Comparison of ENCODE assay signal across 1 cellular context in genomic region chr15:72117698-72118399, GRCh38.
TF ChIP-seq lines count a peak whose summit lies in the region.

A gene with protein sequence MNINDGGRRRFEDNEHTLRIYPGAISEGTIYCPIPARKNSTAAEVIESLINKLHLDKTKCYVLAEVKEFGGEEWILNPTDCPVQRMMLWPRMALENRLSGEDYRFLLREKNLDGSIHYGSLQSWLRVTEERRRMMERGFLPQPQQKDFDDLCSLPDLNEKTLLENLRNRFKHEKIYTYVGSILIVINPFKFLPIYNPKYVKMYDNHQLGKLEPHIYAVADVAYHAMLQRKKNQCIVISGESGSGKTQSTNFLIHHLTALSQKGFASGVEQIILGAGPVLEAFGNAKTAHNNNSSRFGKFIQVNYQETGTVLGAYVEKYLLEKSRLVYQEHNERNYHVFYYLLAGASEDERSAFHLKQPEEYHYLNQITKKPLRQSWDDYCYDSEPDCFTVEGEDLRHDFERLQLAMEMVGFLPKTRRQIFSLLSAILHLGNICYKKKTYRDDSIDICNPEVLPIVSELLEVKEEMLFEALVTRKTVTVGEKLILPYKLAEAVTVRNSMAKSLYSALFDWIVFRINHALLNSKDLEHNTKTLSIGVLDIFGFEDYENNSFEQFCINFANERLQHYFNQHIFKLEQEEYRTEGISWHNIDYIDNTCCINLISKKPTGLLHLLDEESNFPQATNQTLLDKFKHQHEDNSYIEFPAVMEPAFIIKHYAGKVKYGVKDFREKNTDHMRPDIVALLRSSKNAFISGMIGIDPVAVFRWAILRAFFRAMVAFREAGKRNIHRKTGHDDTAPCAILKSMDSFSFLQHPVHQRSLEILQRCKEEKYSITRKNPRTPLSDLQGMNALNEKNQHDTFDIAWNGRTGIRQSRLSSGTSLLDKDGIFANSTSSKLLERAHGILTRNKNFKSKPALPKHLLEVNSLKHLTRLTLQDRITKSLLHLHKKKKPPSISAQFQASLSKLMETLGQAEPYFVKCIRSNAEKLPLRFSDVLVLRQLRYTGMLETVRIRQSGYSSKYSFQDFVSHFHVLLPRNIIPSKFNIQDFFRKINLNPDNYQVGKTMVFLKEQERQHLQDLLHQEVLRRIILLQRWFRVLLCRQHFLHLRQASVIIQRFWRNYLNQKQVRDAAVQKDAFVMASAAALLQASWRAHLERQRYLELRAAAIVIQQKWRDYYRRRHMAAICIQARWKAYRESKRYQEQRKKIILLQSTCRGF (N-terminal part only) (minus strand): TSS chr15:72118150. CDS start chr15:72046563, 71,587 bp downstream.

TF ChIP-seq in K562, 482 proteins besides CTCF, POLR2A, EP300 and RAD21 (continued from another document and continues in another):
- peak; percentile 64; the same call in 1 of the 2 replicates for TF ChIP-seq CBX1 (IDR thresholded peaks at IDR 0.05; ENCODE audit: low read depth)
- TF ChIP-seq RBM34 (IDR thresholded peaks at IDR 0.05; ENCODE audit: borderline replicate concordance, insufficient read depth, low read length), result no peak
- TF ChIP-seq SP1 (CRISPR knock-in tag; IDR thresholded peaks at IDR 0.05), result peak; percentile 88
- no peak for TF ChIP-seq RBM14 (IDR thresholded peaks at IDR 0.05; ENCODE audit: borderline replicate concordance, insufficient read depth, low read depth, low read length)
- TF ChIP-seq BHLHE40 (IDR thresholded peaks at IDR 0.05; ENCODE audit: low read length), result peak; percentile 100
- TF ChIP-seq, protein P1, sequence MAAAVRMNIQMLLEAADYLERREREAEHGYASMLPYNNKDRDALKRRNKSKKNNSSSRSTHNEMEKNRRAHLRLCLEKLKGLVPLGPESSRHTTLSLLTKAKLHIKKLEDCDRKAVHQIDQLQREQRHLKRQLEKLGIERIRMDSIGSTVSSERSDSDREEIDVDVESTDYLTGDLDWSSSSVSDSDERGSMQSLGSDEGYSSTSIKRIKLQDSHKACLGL (CRISPR knock-in tag; IDR thresholded peaks at IDR 0.05; ENCODE audit: borderline replicate concordance, poor library complexity, severe bottlenecking), result no peak
- TF ChIP-seq ZEB2 (IDR thresholded peaks at IDR 0.05), result no peak
- no peak for TF ChIP-seq BDP1 (IDR thresholded peaks at IDR 0.05; ENCODE audit: insufficient read depth, insufficient read length)
- TF ChIP-seq, protein P2, sequence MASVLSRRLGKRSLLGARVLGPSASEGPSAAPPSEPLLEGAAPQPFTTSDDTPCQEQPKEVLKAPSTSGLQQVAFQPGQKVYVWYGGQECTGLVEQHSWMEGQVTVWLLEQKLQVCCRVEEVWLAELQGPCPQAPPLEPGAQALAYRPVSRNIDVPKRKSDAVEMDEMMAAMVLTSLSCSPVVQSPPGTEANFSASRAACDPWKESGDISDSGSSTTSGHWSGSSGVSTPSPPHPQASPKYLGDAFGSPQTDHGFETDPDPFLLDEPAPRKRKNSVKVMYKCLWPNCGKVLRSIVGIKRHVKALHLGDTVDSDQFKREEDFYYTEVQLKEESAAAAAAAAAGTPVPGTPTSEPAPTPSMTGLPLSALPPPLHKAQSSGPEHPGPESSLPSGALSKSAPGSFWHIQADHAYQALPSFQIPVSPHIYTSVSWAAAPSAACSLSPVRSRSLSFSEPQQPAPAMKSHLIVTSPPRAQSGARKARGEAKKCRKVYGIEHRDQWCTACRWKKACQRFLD (CRISPR knock-in tag; IDR thresholded peaks at IDR 0.05), result peak; percentile 50; the same call in 1 of the 2 replicates
- TF ChIP-seq LCOR (CRISPR knock-in tag; IDR thresholded peaks at IDR 0.05), result no peak; the same call in 1 of the 2 replicates
- TF ChIP-seq ID3 (CRISPR knock-in tag; IDR thresholded peaks at IDR 0.05), result no peak
- no peak for TF ChIP-seq ID3 (tag; IDR thresholded peaks at IDR 0.05)
- peak; percentile 54 for TF ChIP-seq MYC (IDR thresholded peaks at IDR 0.05; ENCODE audit: low read depth, low read length)
- TF ChIP-seq MYC (CRISPR knock-in tag; IDR thresholded peaks at IDR 0.05; ENCODE audit: borderline replicate concordance, low read depth), result no peak
- TF ChIP-seq USF1 (CRISPR knock-in tag; IDR thresholded peaks at IDR 0.05), result peak; percentile 93
- TF ChIP-seq ZNF408 (CRISPR knock-in tag; IDR thresholded peaks at IDR 0.05; ENCODE audit: low read depth), result no peak
- TF ChIP-seq RAD51 (IDR thresholded peaks at IDR 0.05; ENCODE audit: borderline replicate concordance, low read depth), result peak; percentile 84
- peak; percentile 21; the same call in 1 of the 2 replicates for TF ChIP-seq GATAD2B (IDR thresholded peaks at IDR 0.05; ENCODE audit: borderline replicate concordance)
- TF ChIP-seq UBTF (IDR thresholded peaks at IDR 0.05; ENCODE audit: borderline replicate concordance in 1 of 2, low read depth in 2 of 2, low read length in 2 of 2), result 0 out of 4 replicates have a peak, but pooled peaks of 1 of the 2 experiments have one; percentile 40
- TF ChIP-seq NFIC (IDR thresholded peaks at IDR 0.05), result peak; percentile 40
- TF ChIP-seq POLR2G (IDR thresholded peaks at IDR 0.05; ENCODE audit: low read depth, low read length), result peak; percentile 83
- no peak for TF ChIP-seq TBP (optimal IDR thresholded peaks at IDR 0.05; ENCODE audit: low read depth, low read length)
- TF ChIP-seq ZFP36 (IDR thresholded peaks at IDR 0.05; ENCODE audit: low read depth, low read length, partially characterized antibody), result no peak
- TF ChIP-seq GTF2E2 (tag; IDR thresholded peaks at IDR 0.05), result no peak
- TF ChIP-seq SETDB1 (IDR thresholded peaks at IDR 0.05; ENCODE audit: low read length), result no peak
- TF ChIP-seq BMI1 (IDR thresholded peaks at IDR 0.05; ENCODE audit: low read length), result no peak
- TF ChIP-seq, protein P3, sequence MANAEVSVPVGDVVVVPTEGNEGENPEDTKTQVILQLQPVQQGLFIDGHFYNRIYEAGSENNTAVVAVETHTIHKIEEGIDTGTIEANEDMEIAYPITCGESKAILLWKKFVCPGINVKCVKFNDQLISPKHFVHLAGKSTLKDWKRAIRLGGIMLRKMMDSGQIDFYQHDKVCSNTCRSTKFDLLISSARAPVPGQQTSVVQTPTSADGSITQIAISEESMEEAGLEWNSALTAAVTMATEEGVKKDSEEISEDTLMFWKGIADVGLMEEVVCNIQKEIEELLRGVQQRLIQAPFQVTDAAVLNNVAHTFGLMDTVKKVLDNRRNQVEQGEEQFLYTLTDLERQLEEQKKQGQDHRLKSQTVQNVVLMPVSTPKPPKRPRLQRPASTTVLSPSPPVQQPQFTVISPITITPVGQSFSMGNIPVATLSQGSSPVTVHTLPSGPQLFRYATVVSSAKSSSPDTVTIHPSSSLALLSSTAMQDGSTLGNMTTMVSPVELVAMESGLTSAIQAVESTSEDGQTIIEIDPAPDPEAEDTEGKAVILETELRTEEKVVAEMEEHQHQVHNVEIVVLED (CRISPR knock-in tag; IDR thresholded peaks at IDR 0.05), result peak; percentile 9; the same call in 1 of the 2 replicates
- TF ChIP-seq SPI1 (IDR thresholded peaks at IDR 0.05; ENCODE audit: borderline replicate concordance, low read depth, low read length), result peak; percentile 45; the same call in 1 of the 2 replicates
- no peak for TF ChIP-seq ZNF764 (CRISPR knock-in tag; IDR thresholded peaks at IDR 0.05; ENCODE audit: low read depth)
- peak; percentile 45; the same call in 1 of the 2 replicates for TF ChIP-seq GABPB1 (CRISPR knock-in tag; IDR thresholded peaks at IDR 0.05)
- no peak for TF ChIP-seq MIER1 (IDR thresholded peaks at IDR 0.05; ENCODE audit: low read depth)
- peak; percentile 91 for TF ChIP-seq ZNF766 (CRISPR knock-in tag; conservative IDR thresholded peaks at IDR 0.05)
- TF ChIP-seq, protein P4, sequence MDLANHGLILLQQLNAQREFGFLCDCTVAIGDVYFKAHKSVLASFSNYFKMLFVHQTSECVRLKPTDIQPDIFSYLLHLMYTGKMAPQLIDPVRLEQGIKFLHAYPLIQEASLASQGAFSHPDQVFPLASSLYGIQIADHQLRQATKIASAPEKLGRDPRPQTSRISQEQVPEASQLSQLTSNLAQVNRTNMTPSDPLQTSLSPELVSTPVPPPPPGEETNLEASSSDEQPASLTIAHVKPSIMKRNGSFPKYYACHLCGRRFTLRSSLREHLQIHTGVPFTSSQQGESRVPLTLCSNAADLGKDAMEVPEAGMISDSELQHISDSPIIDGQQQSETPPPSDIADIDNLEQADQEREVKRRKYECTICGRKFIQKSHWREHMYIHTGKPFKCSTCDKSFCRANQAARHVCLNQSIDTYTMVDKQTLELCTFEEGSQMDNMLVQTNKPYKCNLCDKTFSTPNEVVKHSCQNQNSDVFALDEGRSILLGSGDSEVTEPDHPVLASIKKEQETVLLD (IDR thresholded peaks at IDR 0.05), result peak; percentile 82
- TF ChIP-seq, protein P5, sequence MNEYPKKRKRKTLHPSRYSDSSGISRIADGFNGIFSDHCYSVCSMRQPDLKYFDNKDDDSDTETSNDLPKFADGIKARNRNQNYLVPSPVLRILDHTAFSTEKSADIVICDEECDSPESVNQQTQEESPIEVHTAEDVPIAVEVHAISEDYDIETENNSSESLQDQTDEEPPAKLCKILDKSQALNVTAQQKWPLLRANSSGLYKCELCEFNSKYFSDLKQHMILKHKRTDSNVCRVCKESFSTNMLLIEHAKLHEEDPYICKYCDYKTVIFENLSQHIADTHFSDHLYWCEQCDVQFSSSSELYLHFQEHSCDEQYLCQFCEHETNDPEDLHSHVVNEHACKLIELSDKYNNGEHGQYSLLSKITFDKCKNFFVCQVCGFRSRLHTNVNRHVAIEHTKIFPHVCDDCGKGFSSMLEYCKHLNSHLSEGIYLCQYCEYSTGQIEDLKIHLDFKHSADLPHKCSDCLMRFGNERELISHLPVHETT (CRISPR knock-in tag; conservative IDR thresholded peaks at IDR 0.05 in 1 of 2, IDR thresholded peaks at IDR 0.05 in 1 of 2), result peak in 1 of 2 experiments; percentile 84; a peak in 2 of 4 replicates
- TF ChIP-seq, protein P6, sequence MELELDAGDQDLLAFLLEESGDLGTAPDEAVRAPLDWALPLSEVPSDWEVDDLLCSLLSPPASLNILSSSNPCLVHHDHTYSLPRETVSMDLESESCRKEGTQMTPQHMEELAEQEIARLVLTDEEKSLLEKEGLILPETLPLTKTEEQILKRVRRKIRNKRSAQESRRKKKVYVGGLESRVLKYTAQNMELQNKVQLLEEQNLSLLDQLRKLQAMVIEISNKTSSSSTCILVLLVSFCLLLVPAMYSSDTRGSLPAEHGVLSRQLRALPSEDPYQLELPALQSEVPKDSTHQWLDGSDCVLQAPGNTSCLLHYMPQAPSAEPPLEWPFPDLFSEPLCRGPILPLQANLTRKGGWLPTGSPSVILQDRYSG (tag; conservative IDR thresholded peaks at IDR 0.05; ENCODE audit: low read depth), result no peak
- TF ChIP-seq CCAR2 (IDR thresholded peaks at IDR 0.05; ENCODE audit: low read depth, low read length), result no peak
- no peak for TF ChIP-seq THRA (IDR thresholded peaks at IDR 0.05)
- peak; percentile 96 for TF ChIP-seq NRF1 (conservative IDR thresholded peaks at IDR 0.05 in 1 of 2, IDR thresholded peaks at IDR 0.05 in 1 of 2)
- peak; percentile 63 for TF ChIP-seq CREM (IDR thresholded peaks at IDR 0.05; ENCODE audit: low read depth)
- TF ChIP-seq, protein P7, sequence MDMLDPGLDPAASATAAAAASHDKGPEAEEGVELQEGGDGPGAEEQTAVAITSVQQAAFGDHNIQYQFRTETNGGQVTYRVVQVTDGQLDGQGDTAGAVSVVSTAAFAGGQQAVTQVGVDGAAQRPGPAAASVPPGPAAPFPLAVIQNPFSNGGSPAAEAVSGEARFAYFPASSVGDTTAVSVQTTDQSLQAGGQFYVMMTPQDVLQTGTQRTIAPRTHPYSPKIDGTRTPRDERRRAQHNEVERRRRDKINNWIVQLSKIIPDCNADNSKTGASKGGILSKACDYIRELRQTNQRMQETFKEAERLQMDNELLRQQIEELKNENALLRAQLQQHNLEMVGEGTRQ (CRISPR knock-in tag; IDR thresholded peaks at IDR 0.05), result peak; percentile 94
- TF ChIP-seq ZBTB8A (IDR thresholded peaks at IDR 0.05; ENCODE audit: partially characterized antibody), result no peak
- TF ChIP-seq FOXK1 (CRISPR knock-in tag; IDR thresholded peaks at IDR 0.05; ENCODE audit: borderline replicate concordance), result no peak
- peak; percentile 10 for TF ChIP-seq PHF20 (IDR thresholded peaks at IDR 0.05; ENCODE audit: partially characterized antibody)
- no peak for TF ChIP-seq PRMT5 (CRISPR knock-in tag; IDR thresholded peaks at IDR 0.05)
- TF ChIP-seq ESRRA (IDR thresholded peaks at IDR 0.05; ENCODE audit: borderline replicate concordance, low read depth), result 0 out of 2 replicates have a peak, but pooled peaks have one; percentile 17
- TF ChIP-seq SREBF1 (IDR thresholded peaks at IDR 0.05; ENCODE audit: borderline replicate concordance, low read depth, low read length), result no peak
- peak; percentile 52 to 55; a peak in 2 of 4 replicates for TF ChIP-seq SIN3A (IDR thresholded peaks at IDR 0.05; ENCODE audit: borderline replicate concordance in 2 of 2, control insufficient read depth in 1 of 2, low read depth in 2 of 2, low read length in 2 of 2)
- no peak for TF ChIP-seq SAFB (IDR thresholded peaks at IDR 0.05; ENCODE audit: borderline replicate concordance, low read depth, low read length)
